1 cellular context compared by ENCODE assay signal in the genomic region with DNA sequence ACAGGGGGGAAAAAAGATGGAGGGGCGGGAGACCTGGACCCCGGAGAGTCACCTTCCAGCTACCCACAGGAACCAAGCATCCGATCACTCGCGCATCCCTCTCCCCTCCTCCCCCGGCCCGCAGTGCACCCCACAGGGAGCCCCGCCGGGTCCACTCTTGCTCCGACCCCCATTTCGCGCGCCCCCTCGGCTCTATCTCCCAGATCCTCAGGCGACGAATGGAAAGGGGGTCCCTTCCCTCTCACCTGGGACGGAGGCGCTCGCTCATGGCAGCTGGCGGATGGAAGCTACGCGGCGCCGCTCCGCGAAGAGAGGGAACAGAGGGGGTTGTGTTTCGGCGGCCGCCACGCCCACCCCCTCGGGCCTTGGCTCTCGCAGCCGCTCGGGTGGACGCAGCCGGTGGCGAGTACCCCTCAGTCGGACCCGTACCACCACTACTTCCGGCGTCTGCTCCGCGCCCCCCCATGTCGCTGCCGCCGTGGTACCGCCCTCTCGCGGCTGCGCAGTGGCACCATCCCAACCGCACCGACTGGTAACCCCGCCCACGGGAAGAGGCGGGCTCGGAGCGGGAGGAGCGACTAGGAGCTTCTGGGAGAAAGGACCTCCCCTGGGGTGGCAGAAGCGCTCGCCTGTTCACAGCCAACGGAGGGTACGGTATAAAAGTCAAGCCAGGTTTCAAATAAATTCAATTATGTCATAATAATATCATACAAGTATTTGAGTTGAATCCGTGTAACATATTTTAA.
TF ChIP-seq lines count a peak whose summit lies in the region.

No MANE protein-coding gene starts in this region.

TF ChIP-seq in HEK293, 187 proteins besides CTCF, POLR2A, EP300 and RAD21 (continued from another document and continues in another):
- TF ChIP-seq, protein P1, sequence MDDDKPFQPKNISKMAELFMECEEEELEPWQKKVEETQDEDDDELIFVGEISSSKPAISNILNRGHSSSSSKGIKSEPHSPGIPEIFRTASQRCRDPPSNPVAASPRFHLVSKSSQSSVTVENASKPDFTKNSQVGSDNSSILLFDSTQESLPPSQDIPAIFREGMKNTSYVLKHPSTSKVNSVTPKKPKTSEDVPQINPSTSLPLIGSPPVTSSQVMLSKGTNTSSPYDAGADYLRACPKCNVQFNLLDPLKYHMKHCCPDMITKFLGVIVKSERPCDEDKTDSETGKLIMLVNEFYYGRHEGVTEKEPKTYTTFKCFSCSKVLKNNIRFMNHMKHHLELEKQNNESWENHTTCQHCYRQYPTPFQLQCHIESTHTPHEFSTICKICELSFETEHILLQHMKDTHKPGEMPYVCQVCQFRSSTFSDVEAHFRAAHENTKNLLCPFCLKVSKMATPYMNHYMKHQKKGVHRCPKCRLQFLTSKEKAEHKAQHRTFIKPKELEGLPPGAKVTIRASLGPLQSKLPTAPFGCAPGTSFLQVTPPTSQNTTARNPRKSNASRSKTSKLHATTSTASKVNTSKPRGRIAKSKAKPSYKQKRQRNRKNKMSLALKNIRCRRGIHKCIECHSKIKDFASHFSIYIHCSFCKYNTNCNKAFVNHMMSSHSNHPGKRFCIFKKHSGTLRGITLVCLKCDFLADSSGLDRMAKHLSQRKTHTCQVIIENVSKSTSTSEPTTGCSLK (tag by site-specific recombination; IDR thresholded peaks at IDR 0.05), result no peak
- TF ChIP-seq ZNF626 (tag by site-specific recombination; IDR thresholded peaks at IDR 0.05) (no peak), ZNF701 (tag by site-specific recombination; IDR thresholded peaks at IDR 0.05) (no peak), ZNF785 (tag by site-specific recombination; IDR thresholded peaks at IDR 0.05) (no peak), ZNF621 (tag by site-specific recombination; IDR thresholded peaks at IDR 0.05) (no peak), ZNF549 (tag by site-specific recombination; IDR thresholded peaks at IDR 0.05) (no peak), ZNF311 (tag by site-specific recombination; IDR thresholded peaks at IDR 0.05; ENCODE audit: borderline replicate concordance) (no peak), ZNF76 (tag by site-specific recombination; IDR thresholded peaks at IDR 0.05; ENCODE audit: borderline replicate concordance, low read depth) (no peak), KLF7 (tag by site-specific recombination; IDR thresholded peaks at IDR 0.05; ENCODE audit: borderline replicate concordance) (peak; percentile 40; the same call in 1 of the 2 replicates), ZBTB48 (tag by site-specific recombination; IDR thresholded peaks at IDR 0.05) (peak; percentile 46; the same call in 1 of the 2 replicates), ZNF768 (tag by site-specific recombination; IDR thresholded peaks at IDR 0.05) (no peak), ZNF10 (tag by site-specific recombination; IDR thresholded peaks at IDR 0.05) (no peak), ZBTB21 (tag by site-specific recombination; IDR thresholded peaks at IDR 0.05) (peak; percentile 15; the same call in 1 of the 2 replicates), ZNF335 (tag by site-specific recombination; conservative IDR thresholded peaks at IDR 0.05) (peak; percentile 100), REPIN1 (tag by site-specific recombination; IDR thresholded peaks at IDR 0.05; ENCODE audit: low read depth) (no peak), ZNF157 (tag by site-specific recombination; IDR thresholded peaks at IDR 0.05) (no peak), ZNF23 (tag by site-specific recombination; IDR thresholded peaks at IDR 0.05; ENCODE audit: borderline replicate concordance) (no peak), ZNF155 (tag by site-specific recombination; IDR thresholded peaks at IDR 0.05) (no peak), ZNF654 (tag by site-specific recombination; IDR thresholded peaks at IDR 0.05; ENCODE audit: low read depth) (no peak), ZIC2 (tag by site-specific recombination; IDR thresholded peaks at IDR 0.05) (peak; percentile 72), ZNF140 (tag by site-specific recombination; IDR thresholded peaks at IDR 0.05) (no peak), ZNF266 (tag by site-specific recombination; IDR thresholded peaks at IDR 0.05; ENCODE audit: low read depth) (no peak), ZNF670 (tag by site-specific recombination; IDR thresholded peaks at IDR 0.05; ENCODE audit: low read depth) (no peak), GLIS2 (tag by site-specific recombination; IDR thresholded peaks at IDR 0.05) (peak; percentile 98), KLF8 (tag by site-specific recombination; IDR thresholded peaks at IDR 0.05) (0 out of 2 replicates have a peak, but pooled peaks have one; percentile 47), ZNF792 (tag by site-specific recombination; IDR thresholded peaks at IDR 0.05) (no peak), SCRT2 (tag by site-specific recombination; IDR thresholded peaks at IDR 0.05) (no peak), ZNF223 (tag by site-specific recombination; IDR thresholded peaks at IDR 0.05) (no peak), ZNF24 (tag by site-specific recombination; IDR thresholded peaks at IDR 0.05) (no peak), ZNF585B (tag by site-specific recombination; IDR thresholded peaks at IDR 0.05) (no peak), ZNF391 (tag by site-specific recombination; IDR thresholded peaks at IDR 0.05; ENCODE audit: borderline replicate concordance, low read depth) (no peak), ZSCAN16 (tag by site-specific recombination; IDR thresholded peaks at IDR 0.05) (no peak), ZNF2 (tag by site-specific recombination; IDR thresholded peaks at IDR 0.05) (peak; percentile 79), ZNF521 (tag by site-specific recombination; IDR thresholded peaks at IDR 0.05) (no peak), ZNF600 (tag by site-specific recombination; IDR thresholded peaks at IDR 0.05) (peak; percentile 57)
- TF ChIP-seq, protein P2, sequence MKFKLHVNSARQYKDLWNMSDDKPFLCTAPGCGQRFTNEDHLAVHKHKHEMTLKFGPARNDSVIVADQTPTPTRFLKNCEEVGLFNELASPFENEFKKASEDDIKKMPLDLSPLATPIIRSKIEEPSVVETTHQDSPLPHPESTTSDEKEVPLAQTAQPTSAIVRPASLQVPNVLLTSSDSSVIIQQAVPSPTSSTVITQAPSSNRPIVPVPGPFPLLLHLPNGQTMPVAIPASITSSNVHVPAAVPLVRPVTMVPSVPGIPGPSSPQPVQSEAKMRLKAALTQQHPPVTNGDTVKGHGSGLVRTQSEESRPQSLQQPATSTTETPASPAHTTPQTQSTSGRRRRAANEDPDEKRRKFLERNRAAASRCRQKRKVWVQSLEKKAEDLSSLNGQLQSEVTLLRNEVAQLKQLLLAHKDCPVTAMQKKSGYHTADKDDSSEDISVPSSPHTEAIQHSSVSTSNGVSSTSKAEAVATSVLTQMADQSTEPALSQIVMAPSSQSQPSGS (tag by site-specific recombination; IDR thresholded peaks at IDR 0.05; ENCODE audit: low read depth), result peak; percentile 87
- TF ChIP-seq, protein P3, sequence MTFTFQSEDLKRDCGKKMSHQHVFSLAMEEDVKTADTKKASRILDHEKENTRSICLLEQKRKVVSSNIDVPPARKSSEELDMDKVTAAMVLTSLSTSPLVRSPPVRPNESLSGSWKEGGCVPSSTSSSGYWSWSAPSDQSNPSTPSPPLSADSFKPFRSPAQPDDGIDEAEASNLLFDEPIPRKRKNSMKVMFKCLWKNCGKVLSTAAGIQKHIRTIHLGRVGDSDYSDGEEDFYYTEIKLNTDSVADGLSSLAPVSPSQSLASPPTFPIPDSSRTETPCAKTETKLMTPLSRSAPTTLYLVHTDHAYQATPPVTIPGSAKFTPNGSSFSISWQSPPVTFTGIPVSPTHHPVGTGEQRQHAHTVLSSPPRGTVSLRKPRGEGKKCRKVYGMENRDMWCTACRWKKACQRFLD (tag by site-specific recombination; IDR thresholded peaks at IDR 0.05), result no peak
- TF ChIP-seq, protein P4, sequence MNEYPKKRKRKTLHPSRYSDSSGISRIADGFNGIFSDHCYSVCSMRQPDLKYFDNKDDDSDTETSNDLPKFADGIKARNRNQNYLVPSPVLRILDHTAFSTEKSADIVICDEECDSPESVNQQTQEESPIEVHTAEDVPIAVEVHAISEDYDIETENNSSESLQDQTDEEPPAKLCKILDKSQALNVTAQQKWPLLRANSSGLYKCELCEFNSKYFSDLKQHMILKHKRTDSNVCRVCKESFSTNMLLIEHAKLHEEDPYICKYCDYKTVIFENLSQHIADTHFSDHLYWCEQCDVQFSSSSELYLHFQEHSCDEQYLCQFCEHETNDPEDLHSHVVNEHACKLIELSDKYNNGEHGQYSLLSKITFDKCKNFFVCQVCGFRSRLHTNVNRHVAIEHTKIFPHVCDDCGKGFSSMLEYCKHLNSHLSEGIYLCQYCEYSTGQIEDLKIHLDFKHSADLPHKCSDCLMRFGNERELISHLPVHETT (tag by site-specific recombination; IDR thresholded peaks at IDR 0.05), result peak; percentile 50; the same call in 1 of the 2 replicates
- TF ChIP-seq, protein P5, sequence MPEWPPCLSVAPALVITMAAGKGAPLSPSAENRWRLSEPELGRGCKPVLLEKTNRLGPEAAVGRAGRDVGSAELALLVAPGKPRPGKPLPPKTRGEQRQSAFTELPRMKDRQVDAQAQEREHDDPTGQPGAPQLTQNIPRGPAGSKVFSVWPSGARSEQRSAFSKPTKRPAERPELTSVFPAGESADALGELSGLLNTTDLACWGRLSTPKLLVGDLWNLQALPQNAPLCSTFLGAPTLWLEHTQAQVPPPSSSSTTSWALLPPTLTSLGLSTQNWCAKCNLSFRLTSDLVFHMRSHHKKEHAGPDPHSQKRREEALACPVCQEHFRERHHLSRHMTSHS (tag by site-specific recombination; IDR thresholded peaks at IDR 0.05), result no peak
- TF ChIP-seq, protein P6, sequence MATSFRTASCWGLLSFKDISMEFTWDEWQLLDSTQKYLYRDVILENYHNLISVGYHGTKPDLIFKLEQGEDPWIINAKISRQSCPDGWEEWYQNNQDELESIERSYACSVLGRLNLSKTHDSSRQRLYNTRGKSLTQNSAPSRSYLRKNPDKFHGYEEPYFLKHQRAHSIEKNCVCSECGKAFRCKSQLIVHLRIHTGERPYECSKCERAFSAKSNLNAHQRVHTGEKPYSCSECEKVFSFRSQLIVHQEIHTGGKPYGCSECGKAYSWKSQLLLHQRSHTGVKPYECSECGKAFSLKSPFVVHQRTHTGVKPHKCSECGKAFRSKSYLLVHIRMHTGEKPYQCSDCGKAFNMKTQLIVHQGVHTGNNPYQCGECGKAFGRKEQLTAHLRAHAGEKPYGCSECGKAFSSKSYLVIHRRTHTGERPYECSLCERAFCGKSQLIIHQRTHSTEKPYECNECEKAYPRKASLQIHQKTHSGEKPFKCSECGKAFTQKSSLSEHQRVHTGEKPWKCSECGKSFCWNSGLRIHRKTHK (tag by site-specific recombination; IDR thresholded peaks at IDR 0.05), result no peak
- TF ChIP-seq, protein P7, sequence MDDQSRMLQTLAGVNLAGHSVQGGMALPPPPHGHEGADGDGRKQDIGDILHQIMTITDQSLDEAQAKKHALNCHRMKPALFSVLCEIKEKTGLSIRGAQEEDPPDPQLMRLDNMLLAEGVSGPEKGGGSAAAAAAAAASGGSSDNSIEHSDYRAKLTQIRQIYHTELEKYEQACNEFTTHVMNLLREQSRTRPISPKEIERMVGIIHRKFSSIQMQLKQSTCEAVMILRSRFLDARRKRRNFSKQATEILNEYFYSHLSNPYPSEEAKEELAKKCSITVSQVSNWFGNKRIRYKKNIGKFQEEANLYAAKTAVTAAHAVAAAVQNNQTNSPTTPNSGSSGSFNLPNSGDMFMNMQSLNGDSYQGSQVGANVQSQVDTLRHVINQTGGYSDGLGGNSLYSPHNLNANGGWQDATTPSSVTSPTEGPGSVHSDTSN (CRISPR knock-in tag; IDR thresholded peaks at IDR 0.05), result no peak
- TF ChIP-seq, protein P8, sequence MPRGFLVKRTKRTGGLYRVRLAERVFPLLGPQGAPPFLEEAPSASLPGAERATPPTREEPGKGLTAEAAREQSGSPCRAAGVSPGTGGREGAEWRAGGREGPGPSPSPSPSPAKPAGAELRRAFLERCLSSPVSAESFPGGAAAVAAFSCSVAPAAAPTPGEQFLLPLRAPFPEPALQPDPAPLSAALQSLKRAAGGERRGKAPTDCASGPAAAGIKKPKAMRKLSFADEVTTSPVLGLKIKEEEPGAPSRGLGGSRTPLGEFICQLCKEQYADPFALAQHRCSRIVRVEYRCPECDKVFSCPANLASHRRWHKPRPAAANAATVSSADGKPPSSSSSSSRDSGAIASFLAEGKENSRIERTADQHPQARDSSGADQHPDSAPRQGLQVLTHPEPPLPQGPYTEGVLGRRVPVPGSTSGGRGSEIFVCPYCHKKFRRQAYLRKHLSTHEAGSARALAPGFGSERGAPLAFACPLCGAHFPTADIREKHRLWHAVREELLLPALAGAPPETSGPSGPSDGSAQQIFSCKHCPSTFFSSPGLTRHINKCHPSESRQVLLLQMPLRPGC (tag by site-specific recombination; IDR thresholded peaks at IDR 0.05), result no peak
- TF ChIP-seq, protein P9, sequence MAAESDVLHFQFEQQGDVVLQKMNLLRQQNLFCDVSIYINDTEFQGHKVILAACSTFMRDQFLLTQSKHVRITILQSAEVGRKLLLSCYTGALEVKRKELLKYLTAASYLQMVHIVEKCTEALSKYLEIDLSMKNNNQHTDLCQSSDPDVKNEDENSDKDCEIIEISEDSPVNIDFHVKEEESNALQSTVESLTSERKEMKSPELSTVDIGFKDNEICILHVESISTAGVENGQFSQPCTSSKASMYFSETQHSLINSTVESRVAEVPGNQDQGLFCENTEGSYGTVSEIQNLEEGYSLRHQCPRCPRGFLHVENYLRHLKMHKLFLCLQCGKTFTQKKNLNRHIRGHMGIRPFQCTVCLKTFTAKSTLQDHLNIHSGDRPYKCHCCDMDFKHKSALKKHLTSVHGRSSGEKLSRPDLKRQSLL (tag by site-specific recombination; IDR thresholded peaks at IDR 0.05), result peak; percentile 50; the same call in 1 of the 2 replicates
- TF ChIP-seq, protein P10, sequence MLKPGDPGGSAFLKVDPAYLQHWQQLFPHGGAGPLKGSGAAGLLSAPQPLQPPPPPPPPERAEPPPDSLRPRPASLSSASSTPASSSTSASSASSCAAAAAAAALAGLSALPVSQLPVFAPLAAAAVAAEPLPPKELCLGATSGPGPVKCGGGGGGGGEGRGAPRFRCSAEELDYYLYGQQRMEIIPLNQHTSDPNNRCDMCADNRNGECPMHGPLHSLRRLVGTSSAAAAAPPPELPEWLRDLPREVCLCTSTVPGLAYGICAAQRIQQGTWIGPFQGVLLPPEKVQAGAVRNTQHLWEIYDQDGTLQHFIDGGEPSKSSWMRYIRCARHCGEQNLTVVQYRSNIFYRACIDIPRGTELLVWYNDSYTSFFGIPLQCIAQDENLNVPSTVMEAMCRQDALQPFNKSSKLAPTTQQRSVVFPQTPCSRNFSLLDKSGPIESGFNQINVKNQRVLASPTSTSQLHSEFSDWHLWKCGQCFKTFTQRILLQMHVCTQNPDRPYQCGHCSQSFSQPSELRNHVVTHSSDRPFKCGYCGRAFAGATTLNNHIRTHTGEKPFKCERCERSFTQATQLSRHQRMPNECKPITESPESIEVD (tag by site-specific recombination; IDR thresholded peaks at IDR 0.05), result no peak
- TF ChIP-seq, protein P11, sequence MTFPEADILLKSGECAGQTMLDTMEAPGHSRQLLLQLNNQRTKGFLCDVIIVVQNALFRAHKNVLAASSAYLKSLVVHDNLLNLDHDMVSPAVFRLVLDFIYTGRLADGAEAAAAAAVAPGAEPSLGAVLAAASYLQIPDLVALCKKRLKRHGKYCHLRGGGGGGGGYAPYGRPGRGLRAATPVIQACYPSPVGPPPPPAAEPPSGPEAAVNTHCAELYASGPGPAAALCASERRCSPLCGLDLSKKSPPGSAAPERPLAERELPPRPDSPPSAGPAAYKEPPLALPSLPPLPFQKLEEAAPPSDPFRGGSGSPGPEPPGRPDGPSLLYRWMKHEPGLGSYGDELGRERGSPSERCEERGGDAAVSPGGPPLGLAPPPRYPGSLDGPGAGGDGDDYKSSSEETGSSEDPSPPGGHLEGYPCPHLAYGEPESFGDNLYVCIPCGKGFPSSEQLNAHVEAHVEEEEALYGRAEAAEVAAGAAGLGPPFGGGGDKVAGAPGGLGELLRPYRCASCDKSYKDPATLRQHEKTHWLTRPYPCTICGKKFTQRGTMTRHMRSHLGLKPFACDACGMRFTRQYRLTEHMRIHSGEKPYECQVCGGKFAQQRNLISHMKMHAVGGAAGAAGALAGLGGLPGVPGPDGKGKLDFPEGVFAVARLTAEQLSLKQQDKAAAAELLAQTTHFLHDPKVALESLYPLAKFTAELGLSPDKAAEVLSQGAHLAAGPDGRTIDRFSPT (tag by site-specific recombination; IDR thresholded peaks at IDR 0.05), result peak; percentile 94
